In the genomic region with DNA sequence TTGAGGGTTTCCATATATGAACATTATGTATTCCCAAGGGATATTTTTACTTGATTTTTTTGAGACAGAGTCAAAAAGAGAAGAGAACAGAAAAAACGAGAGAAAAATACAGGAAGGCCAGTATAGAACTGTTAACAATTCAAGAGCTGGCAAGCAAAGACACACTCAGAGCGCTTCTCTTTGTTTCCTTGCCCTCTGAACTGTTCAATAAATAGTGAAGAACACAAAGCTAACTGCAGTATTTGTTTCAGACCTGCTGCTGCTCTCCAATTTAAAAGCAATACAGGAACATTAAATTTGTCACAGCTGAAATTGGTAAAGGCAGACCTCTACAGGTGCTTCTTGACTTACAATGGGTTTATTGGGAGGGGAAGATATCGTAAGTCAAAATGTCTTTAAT, we compare ENCODE assay signal across 17 cellular contexts. TPM values are rescaled to one million over a fixed set of nuclear protein-coding genes. Genes with fewer than 3 reads are reported as not detected.
DNase-seq lines count a peak whose midpoint lies in the region; ATAC-seq, FAIRE-seq and TF ChIP-seq lines count a peak whose summit lies in the region.
"Had no signal": no experiment of that assay in that cellular context is flagged by ENCODE, and none has a peak within 500 bp of the region (broad histone marks: within the 10 kb centered on the region; RNA-seq: fewer than 3 reads in every experiment).

No MANE protein-coding gene starts in this region.

- no peak for TF ChIP-seq RAD21 in HepG2 (CRISPR knock-in tag; IDR thresholded peaks at IDR 0.05)

- H3K79me2 ChIP-seq in HepG2 (ENCODE audit: insufficient read depth, low read length), result no peaks in the 10 kb centered on the region

- H3K4me3 ChIP-seq in HepG2 (replicated peaks in 1 of 3; ENCODE audit: insufficient read depth in 1 of 3, low read depth in 2 of 3, low read length in 3 of 3), result no peak overlapping the region
- H3K4me3 ChIP-seq: MG63 had no signal

- no peak for DNase-seq in activated CD4-positive, alpha-beta memory T cell treated with anti-CD3 and anti-CD28 coated beads for 36 hours
- no peak for DNase-seq in activated CD4-positive, alpha-beta memory T cell treated with anti-CD3 and anti-CD28 coated beads, Interleukin-2, amount 10 ng/mL, durations not matched to agents 7 days and 5 days
- no peak for DNase-seq in activated naive CD8-positive, alpha-beta T cell treated with anti-CD3 and anti-CD28 coated beads for 36 hours
- DNase-seq in HepG2 (ENCODE audit: low spot score) (no peak), NCI-H2227 treated with DMSO at 0.1 percent for 48 hours (lab: John Stamatoyannopoulos, UW) (no peak), epidermal melanocyte (ENCODE audit: insufficient read length, low spot score) (no peak), midbrain (lab: John Stamatoyannopoulos, UW) (no peak)
- no peak for DNase-seq in stimulated activated naive B cell treated with anti-CD40 and anti-IgM and Interleukin-4, amounts not matched to agents 10 μg/mL and 1 μg/mL and 100 μg/mL, for 72 hours
- DNase-seq: COR-L47, MG63, NCI-H1092, NCI-H345, NCI-H526, Right ventricle myocardium superior had no signal

- no peak for TF ChIP-seq EP300 in HepG2 (IDR thresholded peaks at IDR 0.05; ENCODE audit: low read depth in 2 of 2, low read length in 2 of 2)
- TF ChIP-seq EP300 in HepG2 (CRISPR knock-in tag; IDR thresholded peaks at IDR 0.05; ENCODE audit: borderline replicate concordance), result no peak

- no peaks in the 10 kb centered on the region for H3K9me3 ChIP-seq in HepG2 (ENCODE audit: low read length)
- H3K9me3 ChIP-seq: MG63 had no signal

- POLR2A ChIA-PET in activated CD4-positive, alpha-beta memory T cell treated with anti-CD3 and anti-CD28 coated beads for 36 hours (lab: Charles Lee), result no interaction called here
- POLR2A ChIA-PET in activated CD4-positive, alpha-beta memory T cell treated with anti-CD3 and anti-CD28 coated beads, Interleukin-2, amount 10 ng/mL, durations not matched to agents 7 days and 5 days (lab: Charles Lee), result interaction anchor here (2.2 kb wide), 1 partner anchor 13 kb away, joined by 9 read pairs; a partner anchor contains a TSS
- POLR2A ChIA-PET in HepG2 (lab: Yijun Ruan, JAX), result interaction anchor here (0.9 to 1.8 kb wide), 2 partner anchors 10 to 13 kb away, joined by 3 to 6 read pairs; a partner anchor contains a TSS

- H3K27ac Mint-ChIP-seq in activated CD4-positive, alpha-beta memory T cell treated with anti-CD3 and anti-CD28 coated beads for 36 hours, result peak overlapping the region; percentile 20
- H3K27ac Mint-ChIP-seq in activated CD4-positive, alpha-beta memory T cell treated with anti-CD3 and anti-CD28 coated beads, Interleukin-2, amount 10 ng/mL, durations not matched to agents 7 days and 5 days, result no peak overlapping the region
- H3K27ac Mint-ChIP-seq in activated naive CD8-positive, alpha-beta T cell treated with anti-CD3 and anti-CD28 coated beads for 36 hours, result peak overlapping the region; percentile 53
- peak overlapping the region; percentile 81 for H3K27ac Mint-ChIP-seq in stimulated activated naive B cell treated with anti-CD40 and anti-IgM and Interleukin-4, amounts not matched to agents 10 μg/mL and 1 μg/mL and 100 μg/mL, for 72 hours

- peaks cover 13% of the 10 kb centered on the region for H3K36me3 Mint-ChIP-seq in activated CD4-positive, alpha-beta memory T cell treated with anti-CD3 and anti-CD28 coated beads for 36 hours
- H3K36me3 Mint-ChIP-seq in activated CD4-positive, alpha-beta memory T cell treated with anti-CD3 and anti-CD28 coated beads, Interleukin-2, amount 10 ng/mL, durations not matched to agents 7 days and 5 days (ENCODE audit: low read depth), result peaks cover 34% of the 10 kb centered on the region
- H3K36me3 Mint-ChIP-seq in activated naive CD8-positive, alpha-beta T cell treated with anti-CD3 and anti-CD28 coated beads for 36 hours, result peaks cover 6% of the 10 kb centered on the region
- peaks cover 21 to 41% of the 10 kb centered on the region in 2 donors for H3K36me3 Mint-ChIP-seq in stimulated activated naive B cell treated with anti-CD40 and anti-IgM and Interleukin-4, amounts not matched to agents 10 μg/mL and 1 μg/mL and 100 μg/mL, for 72 hours

- no peaks in the 10 kb centered on the region for H4K20me1 ChIP-seq in HepG2 (ENCODE audit: insufficient read depth, low read length)

- peaks cover 8% of the 10 kb centered on the region for H3K4me1 Mint-ChIP-seq in activated CD4-positive, alpha-beta memory T cell treated with anti-CD3 and anti-CD28 coated beads for 36 hours (ENCODE audit: low read depth)
- peaks cover 8% of the 10 kb centered on the region for H3K4me1 Mint-ChIP-seq in activated CD4-positive, alpha-beta memory T cell treated with anti-CD3 and anti-CD28 coated beads, Interleukin-2, amount 10 ng/mL, durations not matched to agents 7 days and 5 days
- H3K4me1 Mint-ChIP-seq in activated naive CD8-positive, alpha-beta T cell treated with anti-CD3 and anti-CD28 coated beads for 36 hours, result peaks cover 15% of the 10 kb centered on the region
- peaks cover 5 to 23% of the 10 kb centered on the region in 2 donors for H3K4me1 Mint-ChIP-seq in stimulated activated naive B cell treated with anti-CD40 and anti-IgM and Interleukin-4, amounts not matched to agents 10 μg/mL and 1 μg/mL and 100 μg/mL, for 72 hours

- TF ChIP-seq CTCF in HepG2 (CRISPR knock-in tag; IDR thresholded peaks at IDR 0.05), result no peak

- intact Hi-C loops in activated CD4-positive, alpha-beta memory T cell treated with anti-CD3 and anti-CD28 coated beads for 36 hours (cut with micrococcal nuclease), result no loop called here
- intact Hi-C loops in HepG2 (cut with micrococcal nuclease; ENCODE audit: unreplicated experiment), result no loop called here

- CTCF ChIA-PET in activated CD4-positive, alpha-beta memory T cell treated with anti-CD3 and anti-CD28 coated beads for 36 hours (lab: Charles Lee), result interaction anchor here (0.8 kb wide), 2 partner anchors 16 to 21 kb away, joined by 3 read pairs; no protein-coding TSS in a partner anchor
- CTCF ChIA-PET in activated CD4-positive, alpha-beta memory T cell treated with anti-CD3 and anti-CD28 coated beads, Interleukin-2, amount 10 ng/mL, durations not matched to agents 7 days and 5 days (lab: Charles Lee), result interaction anchor here (1.2 kb wide), 1 partner anchor 46 kb away, joined by 3 read pairs; no protein-coding TSS in a partner anchor
- CTCF ChIA-PET in HepG2 (lab: Yijun Ruan, JAX; ENCODE audit: low intra/inter-chr PET ratio, low total read pairs), result no interaction called here

- no peaks in the 10 kb centered on the region for H3K27me3 ChIP-seq in HepG2 (ENCODE audit: control insufficient read depth in 1 of 2, insufficient read depth in 2 of 2, low read length in 2 of 2)
- H3K27me3 ChIP-seq: MG63 had no signal

- H2AFZ ChIP-seq in HepG2 (ENCODE audit: low read length), result no peak overlapping the region

- BruUV-seq in HepG2 (replicated peaks; lab: Mats Ljungman, UMichigan), result no TSS peak

- H3K9ac ChIP-seq in HepG2 (ENCODE audit: insufficient read depth, low read depth, low read length), result no peak overlapping the region

- FAIRE-seq in HepG2 (lab: Jason Lieb, UNC), result no peak
- FAIRE-seq: A204.1, H1, RCC 7860 had no signal

- H3K27me3 Mint-ChIP-seq in activated CD4-positive, alpha-beta memory T cell treated with anti-CD3 and anti-CD28 coated beads for 36 hours, result no peaks in the 10 kb centered on the region
- H3K27me3 Mint-ChIP-seq in activated CD4-positive, alpha-beta memory T cell treated with anti-CD3 and anti-CD28 coated beads, Interleukin-2, amount 10 ng/mL, durations not matched to agents 7 days and 5 days, result no peaks in the 10 kb centered on the region
- H3K27me3 Mint-ChIP-seq in activated naive CD8-positive, alpha-beta T cell treated with anti-CD3 and anti-CD28 coated beads for 36 hours, result no peaks in the 10 kb centered on the region
- H3K27me3 Mint-ChIP-seq in stimulated activated naive B cell treated with anti-CD40 and anti-IgM and Interleukin-4, amounts not matched to agents 10 μg/mL and 1 μg/mL and 100 μg/mL, for 72 hours, result no peaks in the 10 kb centered on the region

- no peak overlapping the region for H3K27ac ChIP-seq in HepG2 (ENCODE audit: extremely low read length, insufficient read depth, low read length)

- no peak for TF ChIP-seq POLR2A in HepG2 (IDR thresholded peaks at IDR 0.05; ENCODE audit: insufficient read depth in 1 of 2, low read depth in 2 of 2, low read length in 2 of 2)

- WGBS in HepG2 (ENCODE audit: low lambda C conversion rate), result 80% methylated on average over 3 of the region's 3 CpGs

- H3K36me3 ChIP-seq in HepG2 (replicated peaks in 1 of 2; ENCODE audit: control insufficient read depth in 1 of 2, insufficient read depth in 2 of 2, low read length in 2 of 2), result peaks cover 10 to 35% of the 10 kb centered on the region in 2 experiments

- no peaks in the 10 kb centered on the region for H3K9me3 Mint-ChIP-seq in activated CD4-positive, alpha-beta memory T cell treated with anti-CD3 and anti-CD28 coated beads for 36 hours
- no peaks in the 10 kb centered on the region for H3K9me3 Mint-ChIP-seq in activated CD4-positive, alpha-beta memory T cell treated with anti-CD3 and anti-CD28 coated beads, Interleukin-2, amount 10 ng/mL, durations not matched to agents 7 days and 5 days
- H3K9me3 Mint-ChIP-seq in activated naive CD8-positive, alpha-beta T cell treated with anti-CD3 and anti-CD28 coated beads for 36 hours, result no peaks in the 10 kb centered on the region
- H3K9me3 Mint-ChIP-seq in stimulated activated naive B cell treated with anti-CD40 and anti-IgM and Interleukin-4, amounts not matched to agents 10 μg/mL and 1 μg/mL and 100 μg/mL, for 72 hours, result no peaks in the 10 kb centered on the region

- H3K4me2 ChIP-seq in HepG2 (ENCODE audit: low read depth, low read length), result no peak overlapping the region

- in situ Hi-C loops in HepG2 (cut with HindIII; ENCODE audit: extremely low pct_ligation_motif_present, low pct_unique_long_range_greater_than_20kb), result no loop called here

- peaks cover 36% of the 10 kb centered on the region for H3K4me1 ChIP-seq in HepG2 (ENCODE audit: insufficient read depth, low read length)

- H3K4me3 Mint-ChIP-seq in activated CD4-positive, alpha-beta memory T cell treated with anti-CD3 and anti-CD28 coated beads for 36 hours, result no peak overlapping the region
- H3K4me3 Mint-ChIP-seq in activated CD4-positive, alpha-beta memory T cell treated with anti-CD3 and anti-CD28 coated beads, Interleukin-2, amount 10 ng/mL, durations not matched to agents 7 days and 5 days, result no peak overlapping the region
- H3K4me3 Mint-ChIP-seq in activated naive CD8-positive, alpha-beta T cell treated with anti-CD3 and anti-CD28 coated beads for 36 hours, result no peak overlapping the region
- peak overlapping the region in 1 of 2 donors; percentile 32 for H3K4me3 Mint-ChIP-seq in stimulated activated naive B cell treated with anti-CD40 and anti-IgM and Interleukin-4, amounts not matched to agents 10 μg/mL and 1 μg/mL and 100 μg/mL, for 72 hours

- no peak; the same call in 2 of the 3 replicates for ATAC-seq in HepG2
- peak; percentile 21 to 22 for ATAC-seq in stimulated activated naive B cell treated with anti-CD40 and anti-IgM and Interleukin-4, amounts not matched to agents 10 μg/mL and 1 μg/mL and 100 μg/mL, for 72 hours (replicated peaks)

RNA-seq across cellular contexts. Expression of a gene that starts 14.0 kb away (rescaled TPM):
- total RNA-seq in activated CD4-positive, alpha-beta memory T cell treated with anti-CD3 and anti-CD28 coated beads for 36 hours, result 10 to 100 TPM; 11.0 to 12.9 TPM
- 10 to 100 TPM in 1 of 2 experiments, 1 to 10 TPM in 1; 8.1 to 12.9 TPM for total RNA-seq in activated CD4-positive, alpha-beta memory T cell treated with anti-CD3 and anti-CD28 coated beads, Interleukin-2, amount 10 ng/mL, durations not matched to agents 7 days and 5 days
- total RNA-seq in activated naive CD8-positive, alpha-beta T cell treated with anti-CD3 and anti-CD28 coated beads for 36 hours, result 1 to 10 TPM; 1.5 to 2.5 TPM
- total RNA-seq in HepG2 (2016; rRNA removed; fragmentation: Illumina TruSeq; extraction: Trizol), result 36.7 and 44.9 TPM in 2 replicates
- total RNA-seq in HepG2 (2016; cell fraction: cytosol; rRNA removed; fragmentation: Illumina TruSeq; extraction: Trizol; ENCODE audit: low read depth), result 9.7 and 12.6 TPM in 2 replicates
- total RNA-seq in HepG2 (2016; cell fraction: insoluble cytoplasmic fraction; rRNA removed; fragmentation: Illumina TruSeq; extraction: Trizol), result 36.6 and 45.1 TPM in 2 replicates
- 19.2 and 21.1 TPM in 2 replicates for total RNA-seq in HepG2 (2016; cell fraction: membrane; rRNA removed; fragmentation: Illumina TruSeq; extraction: Trizol)
- total RNA-seq in HepG2 (2016; cell fraction: nucleus; rRNA removed; fragmentation: Illumina TruSeq; extraction: Trizol), result 32.6 and 38.5 TPM in 2 replicates
- polyA plus RNA-seq in HepG2 (2011; rRNA removed), result 47.6 and 68.2 TPM in 2 replicates
- polyA plus RNA-seq in HepG2 (2011; cell fraction: cytosol; rRNA removed), result 25.3 and 33.8 TPM in 2 replicates
- 67.5 and 93.8 TPM in 2 replicates for polyA plus RNA-seq in HepG2 (2011; cell fraction: nucleus; rRNA removed)
- 33.0 and 40.9 TPM in 2 replicates for polyA plus RNA-seq in HepG2 (2012)
- 6.4 and 9.5 TPM in 2 replicates for polyA plus RNA-seq in HepG2 (2016; cell fraction: cytosol; fragmentation: Illumina TruSeq; extraction: Trizol; ENCODE audit: low read depth)
- 47.8 and 50.1 TPM in 2 replicates for polyA plus RNA-seq in HepG2 (2016; cell fraction: insoluble cytoplasmic fraction; fragmentation: Illumina TruSeq; extraction: Trizol; ENCODE audit: low read depth)
- 12.9 and 17.9 TPM in 2 replicates for polyA plus RNA-seq in HepG2 (2016; cell fraction: membrane; fragmentation: Illumina TruSeq; extraction: Trizol; ENCODE audit: low read depth)
- polyA plus RNA-seq in HepG2 (2016; cell fraction: nucleus; fragmentation: Illumina TruSeq; extraction: Trizol; ENCODE audit: insufficient read depth, low read depth), result 62.7 and 63.1 TPM in 2 replicates
- 1.7 and 17.2 TPM in 2 replicates for polyA minus RNA-seq in HepG2 (2011; rRNA and poly(A)+ RNA removed; ENCODE audit: low replicate concordance)
- polyA minus RNA-seq in HepG2 (2011; cell fraction: cytosol; rRNA and poly(A)+ RNA removed), result 22.9 and 23.5 TPM in 2 replicates
- polyA minus RNA-seq in HepG2 (2011; cell fraction: nucleus; rRNA and poly(A)+ RNA removed), result 56.4 and 60.9 TPM in 2 replicates

RNA-seq across cellular contexts. Expression of a gene that starts 44.5 kb away (rescaled TPM):
- under 1 TPM in 1 of 2 experiments, not detected in 1; 0.05 TPM for total RNA-seq in activated CD4-positive, alpha-beta memory T cell treated with anti-CD3 and anti-CD28 coated beads for 36 hours
- total RNA-seq in activated CD4-positive, alpha-beta memory T cell treated with anti-CD3 and anti-CD28 coated beads, Interleukin-2, amount 10 ng/mL, durations not matched to agents 7 days and 5 days, result not detected
- total RNA-seq in activated naive CD8-positive, alpha-beta T cell treated with anti-CD3 and anti-CD28 coated beads for 36 hours, result under 1 TPM in 1 of 2 experiments, not detected in 1; 0.10 TPM
- total RNA-seq in HepG2 (2016; rRNA removed; fragmentation: Illumina TruSeq; extraction: Trizol), result 0.21 and 0.22 TPM in 2 replicates
- total RNA-seq in HepG2 (2016; cell fraction: cytosol; rRNA removed; fragmentation: Illumina TruSeq; extraction: Trizol; ENCODE audit: low read depth), result 0.18 TPM in 1 of 2 replicates, not detected in the other
- total RNA-seq in HepG2 (2016; cell fraction: insoluble cytoplasmic fraction; rRNA removed; fragmentation: Illumina TruSeq; extraction: Trizol), result 0.19 and 0.21 TPM in 2 replicates
- 0.07 and 0.12 TPM in 2 replicates for total RNA-seq in HepG2 (2016; cell fraction: membrane; rRNA removed; fragmentation: Illumina TruSeq; extraction: Trizol)
- total RNA-seq in HepG2 (2016; cell fraction: nucleus; rRNA removed; fragmentation: Illumina TruSeq; extraction: Trizol), result 0.16 and 0.28 TPM in 2 replicates
- 0.09 and 0.12 TPM in 2 replicates for polyA plus RNA-seq in HepG2 (2011; rRNA removed)
- 0.01 and 0.05 TPM in 2 replicates for polyA plus RNA-seq in HepG2 (2011; cell fraction: cytosol; rRNA removed)
- polyA plus RNA-seq in HepG2 (2011; cell fraction: nucleus; rRNA removed), result 0.19 TPM in 2 replicates
- polyA plus RNA-seq in HepG2 (2012), result 0.24 and 0.25 TPM in 2 replicates
- not detected in 2 replicates for polyA plus RNA-seq in HepG2 (2016; cell fraction: cytosol; fragmentation: Illumina TruSeq; extraction: Trizol; ENCODE audit: low read depth)
- 0.09 and 0.19 TPM in 2 replicates for polyA plus RNA-seq in HepG2 (2016; cell fraction: insoluble cytoplasmic fraction; fragmentation: Illumina TruSeq; extraction: Trizol; ENCODE audit: low read depth)
- polyA plus RNA-seq in HepG2 (2016; cell fraction: membrane; fragmentation: Illumina TruSeq; extraction: Trizol; ENCODE audit: low read depth), result 0.07 TPM in 1 of 2 replicates, not detected in the other
- 0.37 and 0.72 TPM in 2 replicates for polyA plus RNA-seq in HepG2 (2016; cell fraction: nucleus; fragmentation: Illumina TruSeq; extraction: Trizol; ENCODE audit: insufficient read depth, low read depth)
- 0.10 TPM in 1 of 2 replicates, not detected in the other for polyA minus RNA-seq in HepG2 (2011; rRNA and poly(A)+ RNA removed; ENCODE audit: low replicate concordance)
- polyA minus RNA-seq in HepG2 (2011; cell fraction: cytosol; rRNA and poly(A)+ RNA removed), result not detected in 2 replicates
- polyA minus RNA-seq in HepG2 (2011; cell fraction: nucleus; rRNA and poly(A)+ RNA removed), result 0.26 and 0.37 TPM in 2 replicates
